Comparison of ENCODE assay signal across 8 cellular contexts in the genomic region with DNA sequence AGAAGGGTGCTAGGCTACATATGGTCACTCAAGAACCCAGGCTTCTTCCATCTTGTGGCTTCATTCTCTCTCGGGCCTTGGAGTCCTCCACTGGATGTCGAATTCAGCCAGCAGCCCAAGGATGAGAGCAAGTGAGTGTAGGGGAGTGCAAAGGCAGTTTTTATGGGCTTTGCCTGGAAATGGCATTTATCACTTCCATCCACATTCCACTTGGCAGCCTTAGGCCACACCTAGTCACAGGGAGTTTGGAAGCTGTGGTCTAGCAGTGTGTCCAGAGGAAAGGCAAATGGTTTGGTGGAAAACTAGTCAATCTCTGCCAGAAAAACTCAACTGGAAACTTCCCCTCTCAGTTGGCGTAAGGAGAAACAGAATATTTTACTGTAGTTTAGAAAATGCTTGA.
"Had no signal": no experiment of that assay in that cellular context is flagged by ENCODE, and none has a peak within 500 bp of the region (broad histone marks: within the 10 kb centered on the region; RNA-seq: fewer than 3 reads in every experiment).

No MANE protein-coding gene starts in this region.

- ATAC-seq: HCT116, HepG2 had no signal

- H3K27ac Mint-ChIP-seq: HFFc6, IgD-negative memory B cell had no signal

- H3K36me3 Mint-ChIP-seq: IgD-negative memory B cell had no signal

- DNase-seq: GM23248, GOT3, H7, HFFc6, KBM-7 had no signal

- H3K4me1 Mint-ChIP-seq: IgD-negative memory B cell had no signal

- H3K4me3 Mint-ChIP-seq: HFFc6, IgD-negative memory B cell had no signal

- H3K9me3 Mint-ChIP-seq: HFFc6 had no signal
